29 cellular contexts compared by ENCODE assay signal in genomic region chr22:21573293-21573734, GRCh38. TPM values are rescaled to one million over a fixed set of nuclear protein-coding genes. Genes with fewer than 3 reads are reported as not detected.
DNase-seq lines count a peak whose midpoint lies in the region; ATAC-seq and TF ChIP-seq lines count a peak whose summit lies in the region.
"Had no signal": no experiment of that assay in that cellular context is flagged by ENCODE, and none has a peak within 500 bp of the region (broad histone marks: within the 10 kb centered on the region; RNA-seq: fewer than 3 reads in every experiment).

No MANE protein-coding gene starts in this region.

- peaks cover 71% of the 10 kb centered on the region for H3K4me1 Mint-ChIP-seq in stimulated activated effector memory CD8-positive, alpha-beta T cell treated with anti-CD3 and anti-CD28 coated beads, Interleukin-12 subunit alpha, Interleukin-12 subunit beta, amount 100 ng/mL, for 72 hours

- peak overlapping the region; percentile 12 for H3K4me3 Mint-ChIP-seq in stimulated activated effector memory CD8-positive, alpha-beta T cell treated with anti-CD3 and anti-CD28 coated beads, Interleukin-12 subunit alpha, Interleukin-12 subunit beta, amount 100 ng/mL, for 72 hours
- H3K4me3 Mint-ChIP-seq: B cell, WTC11 had no signal

- H2AFZ ChIP-seq in hepatocyte = no peak overlapping the region
- H2AFZ ChIP-seq: GM23248 had no signal

- no peaks in the 10 kb centered on the region for H3K27me3 ChIP-seq in right atrium auricular region
- H3K27me3 ChIP-seq in hepatocyte = no peaks in the 10 kb centered on the region
- H3K27me3 ChIP-seq: left lung, spleen, transverse colon had no signal

- H3K9me3 ChIP-seq in right atrium auricular region (no peaks in the 10 kb centered on the region), hepatocyte (ENCODE audit: low read depth) (no peaks in the 10 kb centered on the region)
- H3K9me3 ChIP-seq: left lung, spleen, transverse colon had no signal

- H3K36me3 ChIP-seq in right atrium auricular region (no peaks in the 10 kb centered on the region), hepatocyte (replicated peaks; ENCODE audit: insufficient read depth, low read depth) (no peaks in the 10 kb centered on the region)
- H3K36me3 ChIP-seq: left lung, transverse colon had no signal

- H3K27ac Mint-ChIP-seq in stimulated activated effector memory CD8-positive, alpha-beta T cell treated with anti-CD3 and anti-CD28 coated beads, Interleukin-12 subunit alpha, Interleukin-12 subunit beta, amount 100 ng/mL, for 72 hours = peak overlapping the region; percentile 60
- H3K27ac Mint-ChIP-seq: B cell had no signal

- peaks cover 73% of the 10 kb centered on the region for H3K36me3 Mint-ChIP-seq in stimulated activated effector memory CD8-positive, alpha-beta T cell treated with anti-CD3 and anti-CD28 coated beads, Interleukin-12 subunit alpha, Interleukin-12 subunit beta, amount 100 ng/mL, for 72 hours

- peaks cover 97% of the 10 kb centered on the region for H4K20me1 ChIP-seq in hepatocyte (ENCODE audit: insufficient read depth, poor library complexity, severe bottlenecking)

- peak; percentile 7 for ATAC-seq in left ventricle myocardium superior
- ATAC-seq in stimulated activated effector memory CD8-positive, alpha-beta T cell treated with anti-CD3 and anti-CD28 coated beads, Interleukin-12 subunit alpha, Interleukin-12 subunit beta, amount 100 ng/mL, for 72 hours = no peak
- no peak for ATAC-seq in GM21529 (IDR thresholded peaks at IDR 0.05; ENCODE audit: unreplicated experiment)
- ATAC-seq: left lung; naive thymus-derived CD8-positive, alpha-beta T cell; WTC11 had no signal

- no peaks in the 10 kb centered on the region for H3K9me2 ChIP-seq in hepatocyte (replicated peaks; ENCODE audit: insufficient read depth)

- POLR2A ChIA-PET in RWPE1 (lab: Yijun Ruan, JAX; ENCODE audit: low non-redundant PET) = interaction anchor here (0.6 kb wide), 2 partner anchors 57 to 71 kb away, joined by 8 to 9 read pairs; no protein-coding TSS in a partner anchor

- H3K9me3 Mint-ChIP-seq in stimulated activated effector memory CD8-positive, alpha-beta T cell treated with anti-CD3 and anti-CD28 coated beads, Interleukin-12 subunit alpha, Interleukin-12 subunit beta, amount 100 ng/mL, for 72 hours = no peaks in the 10 kb centered on the region
- H3K9me3 Mint-ChIP-seq: naive thymus-derived CD8-positive, alpha-beta T cell; WTC11 had no signal

- H3K4me1 ChIP-seq in right atrium auricular region (peaks cover 0 to 73% of the 10 kb centered on the region in 2 donors), hepatocyte (ENCODE audit: insufficient read depth) (peaks cover 61% of the 10 kb centered on the region)

- H3K27ac ChIP-seq in right atrium auricular region = no peak overlapping the region
- H3K27ac ChIP-seq in RWPE1 = peak overlapping the region; percentile 35
- peak overlapping the region; percentile 52 for H3K27ac ChIP-seq in hepatocyte
- H3K27ac ChIP-seq: GM23248, left lung, spleen, transverse colon had no signal

- DNase-seq in left ventricle myocardium superior (no peak), right atrium auricular region (ENCODE audit: low spot score) (no peak), RWPE1 (ENCODE audit: low spot score) (no peak), hepatocyte (ENCODE audit: low spot score) (no peak), GM03348 (ENCODE audit: low spot score) (no peak), NCI-H146 (lab: John Stamatoyannopoulos, UW) (no peak)
- DNase-seq in stimulated activated effector memory CD8-positive, alpha-beta T cell treated with anti-CD3 and anti-CD28 coated beads, Interleukin-12 subunit alpha, Interleukin-12 subunit beta, amount 100 ng/mL, for 72 hours (ENCODE audit: low spot score in 2 of 2) = no peak
- DNase-seq: activated CD4-positive, alpha-beta T cell treated with anti-CD3 and anti-CD28 coated beads, Interleukin-2, amount 50 U/mL, for 48 hours; activated naive CD4-positive, alpha-beta T cell treated with anti-CD3 and anti-CD28 coated beads, Interleukin-2, amount 50 U/mL, for 16 hours; anterior cingulate cortex; GM23248; left lung; midbrain; naive thymus-derived CD8-positive, alpha-beta T cell; NCI-H1105 treated with DMSO at 0.1 percent for 48 hours; NCI-H2029 treated with DMSO at 0.1 percent for 48 hours; NCI-H526; NK-92 treated with Interleukin-12 subunit alpha and Interleukin-12 subunit beta, amount 100 ng/mL, for 24 hours; SHP77 treated with DMSO at 0.1 percent for 48 hours; spleen; stimulated activated CD4-positive, alpha-beta T cell treated with anti-CD3 and anti-CD28 coated beads, Interleukin-2, amount 100 ng/mL, for 48 hours; SW 1271; T1000; transverse colon had no signal

- peak overlapping the region; percentile 69 for H3K4me2 ChIP-seq in hepatocyte

- H3K79me2 ChIP-seq in hepatocyte = peaks cover 100% of the 10 kb centered on the region

- 78% methylated on average over 6 of the region's 6 CpGs for WGBS in hepatocyte (ENCODE audit: low lambda C conversion rate, missing lambda C conversion rate)

- intact Hi-C loops in left ventricle myocardium superior (cut with micrococcal nuclease) = no loop called here

- TF ChIP-seq CTCF in right atrium auricular region (IDR thresholded peaks at IDR 0.05) (no peak), RWPE1 (conservative IDR thresholded peaks at IDR 0.05; ENCODE audit: low read depth) (no peak), hepatocyte (IDR thresholded peaks at IDR 0.05; ENCODE audit: poor library complexity) (no peak)

- no peak overlapping the region for H3K4me3 ChIP-seq in right atrium auricular region
- no peak overlapping the region for H3K4me3 ChIP-seq in hepatocyte
- H3K4me3 ChIP-seq: GM23248, left lung, spleen, transverse colon had no signal

- CTCF ChIA-PET in RWPE1 (lab: Yijun Ruan, JAX) = no interaction called here

RNA-seq across cellular contexts. Expression of gene UBE2L3, which starts 5.8 kb away (rescaled TPM):
- 51.6 TPM for total RNA-seq in left ventricle myocardium superior
- 10 to 100 TPM; 46.9 to 62.2 TPM for total RNA-seq in right atrium auricular region
- 49.3 and 52.0 TPM in 2 replicates for total RNA-seq in hepatocyte
- polyA plus RNA-seq in hepatocyte = 85.7 and 91.0 TPM in 2 replicates

RNA-seq across cellular contexts. Expression of gene RIMBP3C, which starts 22.1 kb away (rescaled TPM):
- total RNA-seq in left ventricle myocardium superior = not detected
- under 1 TPM in 1 of 2 donors, not detected in 1; 0.04 TPM for total RNA-seq in right atrium auricular region
- 0.30 and 0.32 TPM in 2 replicates for total RNA-seq in hepatocyte
- 0.05 TPM in 1 of 2 replicates, not detected in the other for polyA plus RNA-seq in hepatocyte
- total RNA-seq: osteocyte, transverse colon had no signal
- polyA plus RNA-seq: GM23248 had no signal

RNA-seq across cellular contexts. Expression of gene YDJC, which starts 56.5 kb away (rescaled TPM):
- total RNA-seq in left ventricle myocardium superior = 4.9 TPM
- total RNA-seq in right atrium auricular region = 10 to 100 TPM; 15.2 to 20.5 TPM
- total RNA-seq in hepatocyte = 24.1 and 34.6 TPM in 2 replicates
- polyA plus RNA-seq in hepatocyte = 44.5 and 49.8 TPM in 2 replicates

RNA-seq across cellular contexts. Expression of gene CCDC116, which starts 59.2 kb away (rescaled TPM):
- total RNA-seq in left ventricle myocardium superior (not detected), right atrium auricular region (not detected), hepatocyte (0.20 and 0.30 TPM in 2 replicates)
- 1.3 and 1.5 TPM in 2 replicates for polyA plus RNA-seq in hepatocyte
- total RNA-seq: frontal cortex had no signal
- polyA plus RNA-seq: naive thymus-derived CD8-positive, alpha-beta T cell had no signal

Comparison
In these comparisons a context has a peak if more than half of its experiments do, and no peak if none do; other contexts are left out.
1. H3K27ac ChIP-seq: peak in RWPE1 (single experiment) and hepatocyte (single experiment); none in right atrium auricular region (0 of 2).